ENCODE assay signal across 18 cellular contexts in the genomic region with DNA sequence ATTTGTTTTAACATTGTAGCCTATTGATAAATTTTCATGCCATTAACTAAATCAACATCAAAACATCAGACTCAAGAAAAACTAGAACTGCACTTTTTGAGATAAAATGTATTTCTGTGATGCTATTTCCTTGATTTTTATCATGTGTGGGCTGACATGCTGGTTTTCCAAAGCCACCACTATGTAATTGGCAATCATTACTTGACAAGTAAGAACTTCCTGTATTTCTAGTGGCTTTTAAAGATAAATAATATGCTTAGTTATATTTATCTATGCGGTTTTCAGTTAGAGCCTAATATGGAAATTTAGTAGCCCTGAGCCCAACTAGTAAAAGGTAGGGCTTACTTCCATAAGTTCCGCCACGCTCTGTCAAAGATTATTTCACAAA.
"Had no signal": no experiment of that assay in that cellular context is flagged by ENCODE, and none has a peak within 500 bp of the region (broad histone marks: within the 10 kb centered on the region; RNA-seq: fewer than 3 reads in every experiment).

No MANE protein-coding gene starts in this region.

- H3K79me2 ChIP-seq: parathyroid adenoma had no signal

- H2AFZ ChIP-seq: parathyroid adenoma had no signal

- DNase-seq: activated CD4-positive, alpha-beta T cell treated with anti-CD3 and anti-CD28 coated beads, Interleukin-2, amount 10 ng/mL, durations not matched to agents 7 days and 5 days; activated CD4-positive, CD25-positive, alpha-beta regulatory T cell; activated CD8-positive, alpha-beta memory T cell treated with anti-CD3 and anti-CD28 coated beads for 24 hours; activated naive CD8-positive, alpha-beta T cell treated with anti-CD3 and anti-CD28 coated beads for 36 hours; amygdala; cortex of kidney; effector CD4-positive, alpha-beta T cell; glutamatergic neuron; kidney glomerular epithelial cell; left ventricle myocardium superior; naive thymus-derived CD4-positive, alpha-beta T cell; stimulated activated CD4-positive, alpha-beta T cell treated with anti-CD3 and anti-CD28 coated beads, Interleukin-2, amount 100 ng/mL, for 24 hours had no signal

- H3K27me3 Mint-ChIP-seq: activated naive CD8-positive, alpha-beta T cell treated with anti-CD3 and anti-CD28 coated beads for 36 hours; central memory CD8-positive, alpha-beta T cell; memory B cell had no signal

- H3K9me3 ChIP-seq: esophagus muscularis mucosa, mucosa of descending colon had no signal

- H3K4me3 Mint-ChIP-seq: activated CD4-positive, alpha-beta T cell treated with anti-CD3 and anti-CD28 coated beads, Interleukin-2, amount 10 ng/mL, durations not matched to agents 7 days and 5 days; activated naive CD8-positive, alpha-beta T cell treated with anti-CD3 and anti-CD28 coated beads for 36 hours; brain; central memory CD8-positive, alpha-beta T cell; memory B cell; naive thymus-derived CD4-positive, alpha-beta T cell had no signal

- H3K4me1 Mint-ChIP-seq: brain; central memory CD8-positive, alpha-beta T cell had no signal

- H3K9ac ChIP-seq: parathyroid adenoma had no signal

- H3K27ac ChIP-seq: esophagus muscularis mucosa, parathyroid adenoma had no signal

- H3K27me3 ChIP-seq: esophagus muscularis mucosa had no signal

- H3K36me3 Mint-ChIP-seq: activated naive CD8-positive, alpha-beta T cell treated with anti-CD3 and anti-CD28 coated beads for 36 hours; brain; memory B cell; naive thymus-derived CD4-positive, alpha-beta T cell had no signal

- H3K4me1 ChIP-seq: parathyroid adenoma had no signal

- H3K4me3 ChIP-seq: esophagus muscularis mucosa, mucosa of descending colon had no signal

- ATAC-seq: left ventricle myocardium superior; naive thymus-derived CD4-positive, alpha-beta T cell had no signal

- H3K9me3 Mint-ChIP-seq: activated CD4-positive, alpha-beta T cell treated with anti-CD3 and anti-CD28 coated beads, Interleukin-2, amount 10 ng/mL, durations not matched to agents 7 days and 5 days; activated naive CD8-positive, alpha-beta T cell treated with anti-CD3 and anti-CD28 coated beads for 36 hours; brain; central memory CD8-positive, alpha-beta T cell; memory B cell; naive thymus-derived CD4-positive, alpha-beta T cell had no signal

- H3K27ac Mint-ChIP-seq: activated CD4-positive, alpha-beta T cell treated with anti-CD3 and anti-CD28 coated beads, Interleukin-2, amount 10 ng/mL, durations not matched to agents 7 days and 5 days; activated naive CD8-positive, alpha-beta T cell treated with anti-CD3 and anti-CD28 coated beads for 36 hours; brain; memory B cell; naive thymus-derived CD4-positive, alpha-beta T cell had no signal
